ENCODE assay signal across 25 cellular contexts in the genomic region with DNA sequence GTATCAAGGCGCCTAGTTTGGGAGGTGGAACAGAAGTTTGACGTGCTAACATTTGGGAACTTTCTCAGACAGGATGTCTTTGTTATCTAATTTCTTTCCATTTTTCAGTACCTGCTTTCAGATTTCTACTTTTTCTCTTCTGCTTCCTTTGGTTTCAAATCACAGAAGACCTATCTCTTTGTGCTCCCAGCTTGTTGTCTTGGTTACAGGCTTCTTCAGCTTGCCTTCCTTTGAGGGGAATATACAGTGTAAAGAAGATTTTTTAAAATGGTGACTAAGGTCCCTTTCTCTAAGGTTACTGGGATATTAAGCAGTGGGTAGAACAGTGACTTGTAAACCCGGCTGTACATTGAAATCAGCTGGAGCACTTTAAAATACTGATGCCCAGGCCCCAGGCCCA.
"Had no signal": no experiment of that assay in that cellular context is flagged by ENCODE, and none has a peak within 500 bp of the region (broad histone marks: within the 10 kb centered on the region; RNA-seq: fewer than 3 reads in every experiment).

No MANE protein-coding gene starts in this region.

- H3K4me1 ChIP-seq: esophagus squamous epithelium, vagina had no signal

- H3K27me3 Mint-ChIP-seq: activated B cell treated with CpG ODN at 0.5 μM for 24 hours; activated CD4-positive, alpha-beta memory T cell treated with anti-CD3 and anti-CD28 coated beads, Interleukin-2, amount 10 ng/mL, durations not matched to agents 7 days and 5 days; type B pancreatic cell had no signal

- H3K36me3 ChIP-seq: brain microvascular endothelial cell, sigmoid colon, thoracic aorta, vagina had no signal

- H3K9me3 ChIP-seq: esophagus squamous epithelium, heart left ventricle, sigmoid colon, thoracic aorta, vagina had no signal

- H3K27ac Mint-ChIP-seq: activated B cell treated with CpG ODN at 0.5 μM for 24 hours; activated CD4-positive, alpha-beta memory T cell treated with anti-CD3 and anti-CD28 coated beads, Interleukin-2, amount 10 ng/mL, durations not matched to agents 7 days and 5 days; natural killer cell; T-helper 1 cell treated with Interleukin-12 subunit alpha and Interleukin-12 subunit beta and Interleukin-4 antibody, amounts not matched to agents 30 μg/mL and 1 μg/mL, for 36 hours; type B pancreatic cell had no signal

- H3K27me3 ChIP-seq: brain microvascular endothelial cell, esophagus squamous epithelium, sigmoid colon, vagina had no signal

- H3K9me3 Mint-ChIP-seq: activated B cell treated with CpG ODN at 0.5 μM for 24 hours; natural killer cell; T-helper 1 cell treated with Interleukin-12 subunit alpha and Interleukin-12 subunit beta and Interleukin-4 antibody, amounts not matched to agents 30 μg/mL and 1 μg/mL, for 36 hours; type B pancreatic cell had no signal

- H3K4me3 ChIP-seq: esophagus squamous epithelium, heart left ventricle, sigmoid colon, smooth muscle cell, thoracic aorta, vagina had no signal

- DNase-seq: activated B cell treated with CpG ODN at 0.5 μM for 24 hours; activated CD4-positive, alpha-beta memory T cell treated with anti-CD3 and anti-CD28 coated beads, Interleukin-2, amount 10 ng/mL, durations not matched to agents 7 days and 5 days; activated CD4-positive, alpha-beta T cell treated with anti-CD3 and anti-CD28 coated beads for 4 hours; activated effector memory CD4-positive, alpha-beta T cell treated with anti-CD3 and anti-CD28 coated beads, Interleukin-2, amount 50 U/mL, for 16 hours; activated naive CD4-positive, alpha-beta T cell treated with anti-CD3 and anti-CD28 coated beads, Interleukin-2, amount 50 U/mL, for 16 hours; anterior cingulate cortex; brain microvascular endothelial cell; caudate nucleus; esophagus squamous epithelium; heart left ventricle; left ventricle myocardium superior; mammary epithelial cell; midbrain; natural killer cell; nucleus accumbens; sigmoid colon; stimulated activated CD4-positive, alpha-beta T cell treated with anti-CD3 and anti-CD28 coated beads, Interleukin-2, amount 100 ng/mL, for 48 hours; stimulated activated CD8-positive, alpha-beta memory T cell treated with anti-CD3 and anti-CD28 coated beads, Interleukin-4, amount 100 ng/mL, for 48 hours; stimulated activated naive CD4-positive, alpha-beta T cell; T1000 had no signal

- ATAC-seq: heart left ventricle, left ventricle myocardium superior, natural killer cell had no signal

- H3K27ac ChIP-seq: brain microvascular endothelial cell, esophagus squamous epithelium, heart left ventricle, sigmoid colon, thoracic aorta, vagina had no signal

- H3K4me3 Mint-ChIP-seq: activated B cell treated with CpG ODN at 0.5 μM for 24 hours; activated CD4-positive, alpha-beta memory T cell treated with anti-CD3 and anti-CD28 coated beads, Interleukin-2, amount 10 ng/mL, durations not matched to agents 7 days and 5 days; natural killer cell; T-helper 1 cell treated with Interleukin-12 subunit alpha and Interleukin-12 subunit beta and Interleukin-4 antibody, amounts not matched to agents 30 μg/mL and 1 μg/mL, for 36 hours; type B pancreatic cell had no signal
